27 cellular contexts compared by ENCODE assay signal in the genomic region with DNA sequence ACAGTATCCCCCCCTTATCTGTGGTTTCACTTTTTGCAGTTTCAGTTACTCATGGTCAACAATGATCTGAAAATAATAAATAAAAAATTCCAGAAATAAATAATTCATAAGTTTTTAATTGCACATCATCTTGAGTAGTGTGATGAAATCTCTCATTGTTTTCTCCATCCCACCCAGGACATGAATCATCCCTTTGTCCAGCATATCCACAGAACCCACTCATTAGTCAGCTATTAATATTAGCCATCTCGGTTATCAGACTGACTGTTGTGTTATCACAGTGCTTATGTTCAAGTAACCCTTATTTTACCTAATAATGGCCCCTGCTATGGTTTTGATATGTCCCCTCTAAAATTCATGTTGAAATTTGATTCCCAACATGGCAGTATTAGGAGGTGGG.
"Had no signal": no experiment of that assay in that cellular context is flagged by ENCODE, and none has a peak within 500 bp of the region (broad histone marks: within the 10 kb centered on the region; RNA-seq: fewer than 3 reads in every experiment).

No MANE protein-coding gene starts in this region.

- H3K27ac ChIP-seq: epithelial cell of prostate, esophagus squamous epithelium, neutrophil, right lobe of liver, skin epidermis, testis, WERI-Rb-1 had no signal

- H3K4me3 ChIP-seq: esophagus squamous epithelium, heart right ventricle, right lobe of liver, skin epidermis, testis had no signal

- H3K9me3 ChIP-seq: esophagus squamous epithelium, neutrophil, right lobe of liver, testis had no signal

- H3K27me3 ChIP-seq: esophagus squamous epithelium, heart right ventricle, neutrophil, right lobe of liver, testis had no signal

- H3K4me1 ChIP-seq: right lobe of liver, testis had no signal

- DNase-seq: activated CD4-positive, alpha-beta T cell treated with anti-CD3 and anti-CD28 coated beads for 48 hours; activated CD4-positive, alpha-beta T cell treated with anti-CD3 and anti-CD28 coated beads, Interleukin-2, amount 50 U/mL, for 48 hours; activated CD8-positive, alpha-beta memory T cell treated with anti-CD3 and anti-CD28 coated beads, Interleukin-2, amount 50 U/mL, for 4 hours; activated gamma-delta T cell; activated naive CD4-positive, alpha-beta T cell treated with anti-CD3 and anti-CD28 coated beads, Interleukin-2, amount 10 ng/mL, durations not matched to agents 7 days and 5 days; activated naive CD8-positive, alpha-beta T cell treated with anti-CD3 and anti-CD28 coated beads, Interleukin-2, amount 10 ng/mL, durations not matched to agents 7 days and 5 days; activated T-cell treated with anti-CD3 and anti-CD28 coated beads, Interleukin-2, amount 50 U/mL, for 1 hour; amniotic stem cell; dermis blood vessel endothelial cell; effector CD4-positive, alpha-beta T cell; esophagus squamous epithelium; heart right ventricle; left cardiac atrium; naive B cell; nephron progenitor cell; right lobe of liver; stimulated activated CD4-positive, alpha-beta T cell treated with anti-CD3 and anti-CD28 coated beads, Interleukin-12 subunit alpha, Interleukin-12 subunit beta, amount 100 ng/mL, for 4 hours; stimulated activated CD4-positive, alpha-beta T cell treated with anti-CD3 and anti-CD28 coated beads, Interleukin-4, amount 100 ng/mL, for 1 hour; stimulated activated naive CD8-positive, alpha-beta T cell treated with anti-CD3 and anti-CD28 coated beads, Interleukin-15, Interleukin-2, amounts not matched to agents 100 U/mL and 50 U/mL, for 24 hours; T1000; testis; trophoblast cell; WERI-Rb-1 had no signal

- ATAC-seq: activated CD4-positive, CD25-positive, alpha-beta regulatory T cell treated with anti-CD3 and anti-CD28 coated beads, Interleukin-2, amount 50 U/mL, for 24 hours; left cardiac atrium; right lobe of liver; stimulated activated naive CD8-positive, alpha-beta T cell treated with anti-CD3 and anti-CD28 coated beads, Interleukin-15, Interleukin-2, amounts not matched to agents 100 U/mL and 50 U/mL, for 24 hours had no signal
